Comparison of ENCODE assay signal across 1 cellular context in the genomic region with DNA sequence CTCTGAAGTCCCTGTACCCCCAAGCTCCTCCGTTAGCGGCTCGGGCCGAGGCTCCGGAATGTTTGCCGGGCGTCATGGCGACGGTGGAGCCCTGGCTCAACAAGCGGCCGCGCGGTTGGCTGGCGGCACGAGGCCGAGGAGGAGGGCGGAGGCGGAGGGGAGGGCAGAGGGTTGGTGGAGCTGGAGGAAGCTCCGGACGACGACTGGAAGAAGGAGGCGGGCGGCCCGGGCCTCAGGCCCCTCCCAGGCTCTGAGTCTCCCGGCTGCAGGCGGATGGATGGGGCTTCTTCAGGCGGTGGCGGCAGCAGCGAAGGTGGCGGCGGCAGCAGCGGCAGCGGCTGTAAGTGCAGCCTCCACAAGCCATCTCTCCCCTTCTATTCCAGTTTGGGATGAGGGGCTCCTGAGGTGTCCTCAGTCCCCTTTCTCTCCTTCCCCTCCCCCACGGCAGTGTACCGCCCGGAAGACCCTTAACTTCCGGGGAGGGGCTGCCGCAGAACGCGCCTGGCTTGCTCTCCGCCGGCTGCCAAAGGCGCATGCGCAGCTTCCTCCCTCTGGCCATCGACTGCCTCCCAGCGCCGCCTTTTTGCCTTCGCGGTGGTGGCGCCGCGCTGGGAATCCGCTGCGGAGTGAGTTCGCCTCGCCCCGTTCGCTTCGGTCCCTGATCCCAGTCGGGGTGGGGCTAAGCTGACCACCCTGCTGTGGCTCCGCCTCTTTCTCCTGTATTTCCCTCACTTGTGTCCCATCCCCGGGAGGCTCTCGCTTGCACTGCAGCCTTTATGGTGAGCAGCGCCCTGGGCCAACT.
A peak's percentile ranks its signal among the peaks of the same experiment; 100 is the strongest.
TF ChIP-seq lines count a peak whose summit lies in the region.

A gene with protein sequence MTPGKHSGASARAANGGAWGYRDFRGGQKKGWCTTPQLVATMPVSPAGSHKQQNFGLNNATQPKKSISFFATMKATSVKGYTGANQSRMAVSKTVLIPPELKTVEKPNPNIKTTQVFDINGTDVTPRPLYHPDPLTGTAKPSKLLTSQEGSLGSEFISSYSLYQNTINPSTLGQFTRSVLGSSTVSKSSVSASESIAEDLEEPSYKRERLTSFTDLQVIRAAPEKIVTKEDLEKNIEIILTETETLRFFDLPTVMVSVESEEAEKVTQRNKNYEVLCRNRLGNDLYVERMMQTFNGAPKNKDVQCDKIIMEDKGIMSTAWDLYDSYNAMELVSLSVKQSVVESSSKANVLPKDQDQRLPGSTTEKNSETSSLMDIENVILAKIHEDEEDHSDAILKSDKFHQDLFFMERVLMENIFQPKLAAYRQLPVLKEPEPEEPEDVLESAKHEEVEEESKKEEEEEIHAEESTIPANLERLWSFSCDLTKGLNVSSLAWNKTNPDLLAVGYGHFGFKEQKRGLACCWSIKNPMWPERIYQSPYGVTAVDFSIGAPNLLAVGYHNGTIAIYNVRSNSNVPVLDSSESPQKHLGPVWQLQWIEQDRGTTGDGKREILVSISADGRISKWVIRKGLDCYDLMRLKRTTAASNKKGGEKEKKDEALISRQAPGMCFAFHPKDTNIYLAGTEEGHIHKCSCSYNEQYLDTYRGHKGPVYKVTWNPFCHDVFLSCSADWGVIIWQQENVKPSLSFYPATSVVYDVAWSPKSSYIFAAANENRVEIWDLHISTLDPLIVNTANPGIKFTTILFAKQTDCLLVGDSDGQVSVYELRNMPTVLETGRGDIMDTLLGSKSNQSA (minus strand): TSS at position 101 of the 802 bp plus-strand sequence. CDS start 25 bp downstream, at position 76.
A gene (plus strand): TSS at position 235 of the 802 bp plus-strand sequence. CDS start 39 bp downstream, at position 274.

TF ChIP-seq in HEK293, 187 proteins besides CTCF, POLR2A, EP300 and RAD21 (continued from another document):
- TF ChIP-seq, protein P1, sequence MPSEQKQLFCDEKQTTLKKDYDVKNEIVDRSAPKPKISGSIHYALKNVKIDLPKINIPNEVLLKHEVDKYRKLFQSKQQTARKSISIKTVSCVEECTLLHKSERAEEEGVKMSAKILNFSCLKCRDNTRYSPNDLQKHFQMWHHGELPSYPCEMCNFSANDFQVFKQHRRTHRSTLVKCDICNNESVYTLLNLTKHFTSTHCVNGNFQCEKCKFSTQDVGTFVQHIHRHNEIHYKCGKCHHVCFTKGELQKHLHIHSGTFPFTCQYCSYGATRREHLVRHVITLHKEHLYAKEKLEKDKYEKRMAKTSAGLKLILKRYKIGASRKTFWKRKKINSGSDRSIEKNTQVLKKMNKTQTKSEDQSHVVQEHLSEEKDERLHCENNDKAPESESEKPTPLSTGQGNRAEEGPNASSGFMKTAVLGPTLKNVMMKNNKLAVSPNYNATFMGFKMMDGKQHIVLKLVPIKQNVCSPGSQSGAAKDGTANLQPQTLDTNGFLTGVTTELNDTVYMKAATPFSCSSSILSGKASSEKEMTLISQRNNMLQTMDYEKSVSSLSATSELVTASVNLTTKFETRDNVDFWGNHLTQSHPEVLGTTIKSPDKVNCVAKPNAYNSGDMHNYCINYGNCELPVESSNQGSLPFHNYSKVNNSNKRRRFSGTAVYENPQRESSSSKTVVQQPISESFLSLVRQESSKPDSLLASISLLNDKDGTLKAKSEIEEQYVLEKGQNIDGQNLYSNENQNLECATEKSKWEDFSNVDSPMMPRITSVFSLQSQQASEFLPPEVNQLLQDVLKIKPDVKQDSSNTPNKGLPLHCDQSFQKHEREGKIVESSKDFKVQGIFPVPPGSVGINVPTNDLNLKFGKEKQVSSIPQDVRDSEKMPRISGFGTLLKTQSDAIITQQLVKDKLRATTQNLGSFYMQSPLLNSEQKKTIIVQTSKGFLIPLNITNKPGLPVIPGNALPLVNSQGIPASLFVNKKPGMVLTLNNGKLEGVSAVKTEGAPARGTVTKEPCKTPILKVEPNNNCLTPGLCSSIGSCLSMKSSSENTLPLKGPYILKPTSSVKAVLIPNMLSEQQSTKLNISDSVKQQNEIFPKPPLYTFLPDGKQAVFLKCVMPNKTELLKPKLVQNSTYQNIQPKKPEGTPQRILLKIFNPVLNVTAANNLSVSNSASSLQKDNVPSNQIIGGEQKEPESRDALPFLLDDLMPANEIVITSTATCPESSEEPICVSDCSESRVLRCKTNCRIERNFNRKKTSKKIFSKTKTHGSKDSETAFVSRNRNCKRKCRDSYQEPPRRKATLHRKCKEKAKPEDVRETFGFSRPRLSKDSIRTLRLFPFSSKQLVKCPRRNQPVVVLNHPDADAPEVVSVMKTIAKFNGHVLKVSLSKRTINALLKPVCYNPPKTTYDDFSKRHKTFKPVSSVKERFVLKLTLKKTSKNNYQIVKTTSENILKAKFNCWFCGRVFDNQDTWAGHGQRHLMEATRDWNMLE (tag by site-specific recombination; conservative IDR thresholded peaks at IDR 0.05; ENCODE audit: low read depth): peak; percentile 60
- TF ChIP-seq SP2 (tag by site-specific recombination; IDR thresholded peaks at IDR 0.05) (peak; percentile 91), WT1 (tag by site-specific recombination; IDR thresholded peaks at IDR 0.05) (0 out of 2 replicates have a peak, but pooled peaks have one; percentile 24), ZNF132 (tag by site-specific recombination; IDR thresholded peaks at IDR 0.05; ENCODE audit: borderline replicate concordance) (no peak), YY1 (tag by site-specific recombination; IDR thresholded peaks at IDR 0.05) (no peak), ZNF768 (tag by site-specific recombination; IDR thresholded peaks at IDR 0.05) (no peak), HOXC10 (CRISPR knock-in tag; IDR thresholded peaks at IDR 0.05) (no peak), ZNF112 (tag by site-specific recombination; IDR thresholded peaks at IDR 0.05) (no peak), ZNF114 (tag by site-specific recombination; IDR thresholded peaks at IDR 0.05) (no peak), ZEB2 (tag by site-specific recombination; IDR thresholded peaks at IDR 0.05) (no peak; the same call in none of the 2 replicates), FEZF1 (tag by site-specific recombination; IDR thresholded peaks at IDR 0.05) (peak; percentile 71), ZNF473 (tag by site-specific recombination; IDR thresholded peaks at IDR 0.05) (no peak), ZFP3 (tag by site-specific recombination; IDR thresholded peaks at IDR 0.05; ENCODE audit: low read depth) (peak; percentile 67), ZNF621 (tag by site-specific recombination; IDR thresholded peaks at IDR 0.05) (no peak), SP3 (tag by site-specific recombination; IDR thresholded peaks at IDR 0.05) (peak; percentile 94), RBAK (tag by site-specific recombination; IDR thresholded peaks at IDR 0.05) (no peak), ZNF423 (tag by site-specific recombination; IDR thresholded peaks at IDR 0.05) (no peak; the same call in 1 of the 2 replicates), ZNF311 (tag by site-specific recombination; IDR thresholded peaks at IDR 0.05; ENCODE audit: borderline replicate concordance) (no peak), OSR2 (tag by site-specific recombination; IDR thresholded peaks at IDR 0.05) (no peak), ZNF558 (tag by site-specific recombination; IDR thresholded peaks at IDR 0.05) (no peak), ZNF560 (tag by site-specific recombination; IDR thresholded peaks at IDR 0.05; ENCODE audit: borderline replicate concordance) (no peak)
- TF ChIP-seq, protein P2, sequence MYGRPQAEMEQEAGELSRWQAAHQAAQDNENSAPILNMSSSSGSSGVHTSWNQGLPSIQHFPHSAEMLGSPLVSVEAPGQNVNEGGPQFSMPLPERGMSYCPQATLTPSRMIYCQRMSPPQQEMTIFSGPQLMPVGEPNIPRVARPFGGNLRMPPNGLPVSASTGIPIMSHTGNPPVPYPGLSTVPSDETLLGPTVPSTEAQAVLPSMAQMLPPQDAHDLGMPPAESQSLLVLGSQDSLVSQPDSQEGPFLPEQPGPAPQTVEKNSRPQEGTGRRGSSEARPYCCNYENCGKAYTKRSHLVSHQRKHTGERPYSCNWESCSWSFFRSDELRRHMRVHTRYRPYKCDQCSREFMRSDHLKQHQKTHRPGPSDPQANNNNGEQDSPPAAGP (tag by site-specific recombination; IDR thresholded peaks at IDR 0.05): peak; percentile 60
- TF ChIP-seq, protein P3, sequence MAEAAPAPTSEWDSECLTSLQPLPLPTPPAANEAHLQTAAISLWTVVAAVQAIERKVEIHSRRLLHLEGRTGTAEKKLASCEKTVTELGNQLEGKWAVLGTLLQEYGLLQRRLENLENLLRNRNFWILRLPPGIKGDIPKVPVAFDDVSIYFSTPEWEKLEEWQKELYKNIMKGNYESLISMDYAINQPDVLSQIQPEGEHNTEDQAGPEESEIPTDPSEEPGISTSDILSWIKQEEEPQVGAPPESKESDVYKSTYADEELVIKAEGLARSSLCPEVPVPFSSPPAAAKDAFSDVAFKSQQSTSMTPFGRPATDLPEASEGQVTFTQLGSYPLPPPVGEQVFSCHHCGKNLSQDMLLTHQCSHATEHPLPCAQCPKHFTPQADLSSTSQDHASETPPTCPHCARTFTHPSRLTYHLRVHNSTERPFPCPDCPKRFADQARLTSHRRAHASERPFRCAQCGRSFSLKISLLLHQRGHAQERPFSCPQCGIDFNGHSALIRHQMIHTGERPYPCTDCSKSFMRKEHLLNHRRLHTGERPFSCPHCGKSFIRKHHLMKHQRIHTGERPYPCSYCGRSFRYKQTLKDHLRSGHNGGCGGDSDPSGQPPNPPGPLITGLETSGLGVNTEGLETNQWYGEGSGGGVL (tag by site-specific recombination; IDR thresholded peaks at IDR 0.05): no peak
- TF ChIP-seq, protein P4, sequence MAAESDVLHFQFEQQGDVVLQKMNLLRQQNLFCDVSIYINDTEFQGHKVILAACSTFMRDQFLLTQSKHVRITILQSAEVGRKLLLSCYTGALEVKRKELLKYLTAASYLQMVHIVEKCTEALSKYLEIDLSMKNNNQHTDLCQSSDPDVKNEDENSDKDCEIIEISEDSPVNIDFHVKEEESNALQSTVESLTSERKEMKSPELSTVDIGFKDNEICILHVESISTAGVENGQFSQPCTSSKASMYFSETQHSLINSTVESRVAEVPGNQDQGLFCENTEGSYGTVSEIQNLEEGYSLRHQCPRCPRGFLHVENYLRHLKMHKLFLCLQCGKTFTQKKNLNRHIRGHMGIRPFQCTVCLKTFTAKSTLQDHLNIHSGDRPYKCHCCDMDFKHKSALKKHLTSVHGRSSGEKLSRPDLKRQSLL (tag by site-specific recombination; IDR thresholded peaks at IDR 0.05): peak; percentile 63; the same call in 1 of the 2 replicates
- TF ChIP-seq, protein P5, sequence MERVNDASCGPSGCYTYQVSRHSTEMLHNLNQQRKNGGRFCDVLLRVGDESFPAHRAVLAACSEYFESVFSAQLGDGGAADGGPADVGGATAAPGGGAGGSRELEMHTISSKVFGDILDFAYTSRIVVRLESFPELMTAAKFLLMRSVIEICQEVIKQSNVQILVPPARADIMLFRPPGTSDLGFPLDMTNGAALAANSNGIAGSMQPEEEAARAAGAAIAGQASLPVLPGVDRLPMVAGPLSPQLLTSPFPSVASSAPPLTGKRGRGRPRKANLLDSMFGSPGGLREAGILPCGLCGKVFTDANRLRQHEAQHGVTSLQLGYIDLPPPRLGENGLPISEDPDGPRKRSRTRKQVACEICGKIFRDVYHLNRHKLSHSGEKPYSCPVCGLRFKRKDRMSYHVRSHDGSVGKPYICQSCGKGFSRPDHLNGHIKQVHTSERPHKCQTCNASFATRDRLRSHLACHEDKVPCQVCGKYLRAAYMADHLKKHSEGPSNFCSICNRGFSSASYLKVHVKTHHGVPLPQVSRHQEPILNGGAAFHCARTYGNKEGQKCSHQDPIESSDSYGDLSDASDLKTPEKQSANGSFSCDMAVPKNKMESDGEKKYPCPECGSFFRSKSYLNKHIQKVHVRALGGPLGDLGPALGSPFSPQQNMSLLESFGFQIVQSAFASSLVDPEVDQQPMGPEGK (tag by site-specific recombination; IDR thresholded peaks at IDR 0.05): peak; percentile 92
- TF ChIP-seq, protein P6, sequence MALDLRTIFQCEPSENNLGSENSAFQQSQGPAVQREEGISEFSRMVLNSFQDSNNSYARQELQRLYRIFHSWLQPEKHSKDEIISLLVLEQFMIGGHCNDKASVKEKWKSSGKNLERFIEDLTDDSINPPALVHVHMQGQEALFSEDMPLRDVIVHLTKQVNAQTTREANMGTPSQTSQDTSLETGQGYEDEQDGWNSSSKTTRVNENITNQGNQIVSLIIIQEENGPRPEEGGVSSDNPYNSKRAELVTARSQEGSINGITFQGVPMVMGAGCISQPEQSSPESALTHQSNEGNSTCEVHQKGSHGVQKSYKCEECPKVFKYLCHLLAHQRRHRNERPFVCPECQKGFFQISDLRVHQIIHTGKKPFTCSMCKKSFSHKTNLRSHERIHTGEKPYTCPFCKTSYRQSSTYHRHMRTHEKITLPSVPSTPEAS (tag by site-specific recombination; IDR thresholded peaks at IDR 0.05): no peak
- TF ChIP-seq, protein P7, sequence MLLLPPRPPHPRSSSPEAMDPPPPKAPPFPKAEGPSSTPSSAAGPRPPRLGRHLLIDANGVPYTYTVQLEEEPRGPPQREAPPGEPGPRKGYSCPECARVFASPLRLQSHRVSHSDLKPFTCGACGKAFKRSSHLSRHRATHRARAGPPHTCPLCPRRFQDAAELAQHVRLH (tag by site-specific recombination; IDR thresholded peaks at IDR 0.05): peak; percentile 99
- TF ChIP-seq, protein P8, sequence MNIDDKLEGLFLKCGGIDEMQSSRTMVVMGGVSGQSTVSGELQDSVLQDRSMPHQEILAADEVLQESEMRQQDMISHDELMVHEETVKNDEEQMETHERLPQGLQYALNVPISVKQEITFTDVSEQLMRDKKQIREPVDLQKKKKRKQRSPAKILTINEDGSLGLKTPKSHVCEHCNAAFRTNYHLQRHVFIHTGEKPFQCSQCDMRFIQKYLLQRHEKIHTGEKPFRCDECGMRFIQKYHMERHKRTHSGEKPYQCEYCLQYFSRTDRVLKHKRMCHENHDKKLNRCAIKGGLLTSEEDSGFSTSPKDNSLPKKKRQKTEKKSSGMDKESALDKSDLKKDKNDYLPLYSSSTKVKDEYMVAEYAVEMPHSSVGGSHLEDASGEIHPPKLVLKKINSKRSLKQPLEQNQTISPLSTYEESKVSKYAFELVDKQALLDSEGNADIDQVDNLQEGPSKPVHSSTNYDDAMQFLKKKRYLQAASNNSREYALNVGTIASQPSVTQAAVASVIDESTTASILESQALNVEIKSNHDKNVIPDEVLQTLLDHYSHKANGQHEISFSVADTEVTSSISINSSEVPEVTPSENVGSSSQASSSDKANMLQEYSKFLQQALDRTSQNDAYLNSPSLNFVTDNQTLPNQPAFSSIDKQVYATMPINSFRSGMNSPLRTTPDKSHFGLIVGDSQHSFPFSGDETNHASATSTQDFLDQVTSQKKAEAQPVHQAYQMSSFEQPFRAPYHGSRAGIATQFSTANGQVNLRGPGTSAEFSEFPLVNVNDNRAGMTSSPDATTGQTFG (tag by site-specific recombination; IDR thresholded peaks at IDR 0.05; ENCODE audit: borderline replicate concordance): no peak
- TF ChIP-seq, protein P9, sequence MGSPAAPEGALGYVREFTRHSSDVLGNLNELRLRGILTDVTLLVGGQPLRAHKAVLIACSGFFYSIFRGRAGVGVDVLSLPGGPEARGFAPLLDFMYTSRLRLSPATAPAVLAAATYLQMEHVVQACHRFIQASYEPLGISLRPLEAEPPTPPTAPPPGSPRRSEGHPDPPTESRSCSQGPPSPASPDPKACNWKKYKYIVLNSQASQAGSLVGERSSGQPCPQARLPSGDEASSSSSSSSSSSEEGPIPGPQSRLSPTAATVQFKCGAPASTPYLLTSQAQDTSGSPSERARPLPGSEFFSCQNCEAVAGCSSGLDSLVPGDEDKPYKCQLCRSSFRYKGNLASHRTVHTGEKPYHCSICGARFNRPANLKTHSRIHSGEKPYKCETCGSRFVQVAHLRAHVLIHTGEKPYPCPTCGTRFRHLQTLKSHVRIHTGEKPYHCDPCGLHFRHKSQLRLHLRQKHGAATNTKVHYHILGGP (tag by site-specific recombination; IDR thresholded peaks at IDR 0.05): no peak
